ENCODE assay signal across 38 cellular contexts in genomic region chr4:107253579-107254068, GRCh38.
"Had no signal": no experiment of that assay in that cellular context is flagged by ENCODE, and none has a peak within 500 bp of the region (broad histone marks: within the 10 kb centered on the region; RNA-seq: fewer than 3 reads in every experiment).

No MANE protein-coding gene starts in this region.

- H3K27ac ChIP-seq: ascending aorta, cardiac muscle cell, WERI-Rb-1 had no signal

- H3K4me3 Mint-ChIP-seq: activated CD4-positive, alpha-beta memory T cell treated with anti-CD3 and anti-CD28 coated beads, Interleukin-2, amount 10 ng/mL, durations not matched to agents 7 days and 5 days; activated CD4-positive, alpha-beta T cell treated with anti-CD3 and anti-CD28 coated beads for 36 hours; activated CD4-positive, alpha-beta T cell treated with anti-CD3 and anti-CD28 coated beads, Interleukin-2, amount 10 ng/mL, durations not matched to agents 7 days and 5 days; activated CD8-positive, alpha-beta memory T cell treated with anti-CD3 and anti-CD28 coated beads, Interleukin-2, amount 10 ng/mL, durations not matched to agents 7 days and 5 days; activated CD8-positive, alpha-beta T cell treated with anti-CD3 and anti-CD28 coated beads, Interleukin-2, amount 10 ng/mL, durations not matched to agents 7 days and 5 days; activated naive CD4-positive, alpha-beta T cell treated with anti-CD3 and anti-CD28 coated beads, Interleukin-2, amount 10 ng/mL, durations not matched to agents 7 days and 5 days; activated naive CD4-positive, alpha-beta T cell treated with anti-CD3 and anti-CD28 coated beads, Interleukin-2, amount 50 U/mL, for 24 hours; activated naive CD8-positive, alpha-beta T cell; activated naive CD8-positive, alpha-beta T cell treated with anti-CD3 and anti-CD28 coated beads, Interleukin-2, amount 10 ng/mL, durations not matched to agents 7 days and 5 days; activated naive CD8-positive, alpha-beta T cell treated with anti-CD3 and anti-CD28 coated beads, Interleukin-2, amount 50 U/mL, for 24 hours; activated T-cell treated with anti-CD3 and anti-CD28 coated beads, Interleukin-2, amount 50 U/mL, for 24 hours; brain; central memory CD8-positive, alpha-beta T cell; T-helper 1 cell treated with Interleukin-12 subunit alpha and Interleukin-12 subunit beta and Interleukin-4 antibody, amounts not matched to agents 30 μg/mL and 1 μg/mL, for 36 hours; T-helper 2 cell treated with Interferon-gamma antibody and Interleukin-4, amounts not matched to agents 5 μg/mL and 100 μg/mL, for 36 hours; WTC11 had no signal

- H3K27me3 Mint-ChIP-seq: activated CD4-positive, alpha-beta memory T cell treated with anti-CD3 and anti-CD28 coated beads, Interleukin-2, amount 10 ng/mL, durations not matched to agents 7 days and 5 days; activated CD8-positive, alpha-beta memory T cell treated with anti-CD3 and anti-CD28 coated beads, Interleukin-2, amount 10 ng/mL, durations not matched to agents 7 days and 5 days; activated naive CD4-positive, alpha-beta T cell treated with anti-CD3 and anti-CD28 coated beads, Interleukin-2, amount 10 ng/mL, durations not matched to agents 7 days and 5 days; activated naive CD8-positive, alpha-beta T cell treated with anti-CD3 and anti-CD28 coated beads, Interleukin-2, amount 10 ng/mL, durations not matched to agents 7 days and 5 days; brain; central memory CD8-positive, alpha-beta T cell had no signal

- H3K36me3 ChIP-seq: ascending aorta, cardiac muscle cell, WERI-Rb-1 had no signal

- H3K27me3 ChIP-seq: ascending aorta, cardiac muscle cell had no signal

- ATAC-seq: activated CD4-positive, alpha-beta T cell treated with anti-CD3 and anti-CD28 coated beads for 36 hours; activated CD4-positive, CD25-positive, alpha-beta regulatory T cell treated with anti-CD3 and anti-CD28 coated beads, Interleukin-2, amount 50 U/mL, for 24 hours; activated CD8-positive, alpha-beta memory T cell treated with anti-CD3 and anti-CD28 coated beads, Interleukin-2, amount 10 ng/mL, durations not matched to agents 7 days and 5 days; activated CD8-positive, alpha-beta T cell treated with anti-CD3 and anti-CD28 coated beads, Interleukin-2, amount 10 ng/mL, durations not matched to agents 7 days and 5 days; activated naive CD8-positive, alpha-beta T cell treated with anti-CD3 and anti-CD28 coated beads, Interleukin-2, amount 50 U/mL, for 24 hours; WTC11 had no signal

- H3K36me3 Mint-ChIP-seq: activated CD8-positive, alpha-beta memory T cell treated with anti-CD3 and anti-CD28 coated beads, Interleukin-2, amount 10 ng/mL, durations not matched to agents 7 days and 5 days; activated naive CD4-positive, alpha-beta T cell treated with anti-CD3 and anti-CD28 coated beads, Interleukin-2, amount 10 ng/mL, durations not matched to agents 7 days and 5 days; activated naive CD4-positive, alpha-beta T cell treated with anti-CD3 and anti-CD28 coated beads, Interleukin-2, amount 50 U/mL, for 24 hours; activated naive CD8-positive, alpha-beta T cell; activated naive CD8-positive, alpha-beta T cell treated with anti-CD3 and anti-CD28 coated beads, Interleukin-2, amount 10 ng/mL, durations not matched to agents 7 days and 5 days; brain; WTC11 had no signal

- H3K27ac Mint-ChIP-seq: activated CD4-positive, alpha-beta memory T cell treated with anti-CD3 and anti-CD28 coated beads, Interleukin-2, amount 10 ng/mL, durations not matched to agents 7 days and 5 days; activated CD4-positive, alpha-beta T cell treated with anti-CD3 and anti-CD28 coated beads for 36 hours; activated CD4-positive, alpha-beta T cell treated with anti-CD3 and anti-CD28 coated beads, Interleukin-2, amount 10 ng/mL, durations not matched to agents 7 days and 5 days; activated CD8-positive, alpha-beta memory T cell treated with anti-CD3 and anti-CD28 coated beads, Interleukin-2, amount 10 ng/mL, durations not matched to agents 7 days and 5 days; activated CD8-positive, alpha-beta T cell treated with anti-CD3 and anti-CD28 coated beads, Interleukin-2, amount 10 ng/mL, durations not matched to agents 7 days and 5 days; activated naive CD4-positive, alpha-beta T cell treated with anti-CD3 and anti-CD28 coated beads, Interleukin-2, amount 10 ng/mL, durations not matched to agents 7 days and 5 days; activated naive CD4-positive, alpha-beta T cell treated with anti-CD3 and anti-CD28 coated beads, Interleukin-2, amount 50 U/mL, for 24 hours; activated naive CD8-positive, alpha-beta T cell; activated naive CD8-positive, alpha-beta T cell treated with anti-CD3 and anti-CD28 coated beads, Interleukin-2, amount 10 ng/mL, durations not matched to agents 7 days and 5 days; activated naive CD8-positive, alpha-beta T cell treated with anti-CD3 and anti-CD28 coated beads, Interleukin-2, amount 50 U/mL, for 24 hours; activated T-cell treated with anti-CD3 and anti-CD28 coated beads, Interleukin-2, amount 50 U/mL, for 24 hours; activated T-helper 2 cell treated with anti-CD3 and anti-CD28 coated beads, Interferon-gamma antibody, Interleukin-2, Interleukin-4, amounts not matched to agents 10 μg/mL and 5 μg/mL and 100 μg/mL, durations not matched to agents 14 hours and 24 hours and 36 hours; brain; T-helper 1 cell treated with Interleukin-12 subunit alpha and Interleukin-12 subunit beta and Interleukin-4 antibody, amounts not matched to agents 30 μg/mL and 1 μg/mL, for 36 hours; T-helper 2 cell treated with Interferon-gamma antibody and Interleukin-4, amounts not matched to agents 5 μg/mL and 100 μg/mL, for 36 hours; WTC11 had no signal

- H3K4me3 ChIP-seq: ascending aorta, cardiac muscle cell had no signal

- H3K4me1 Mint-ChIP-seq: activated CD4-positive, alpha-beta memory T cell treated with anti-CD3 and anti-CD28 coated beads, Interleukin-2, amount 10 ng/mL, durations not matched to agents 7 days and 5 days; activated CD4-positive, alpha-beta T cell treated with anti-CD3 and anti-CD28 coated beads for 36 hours; activated CD4-positive, alpha-beta T cell treated with anti-CD3 and anti-CD28 coated beads, Interleukin-2, amount 10 ng/mL, durations not matched to agents 7 days and 5 days; activated CD8-positive, alpha-beta memory T cell treated with anti-CD3 and anti-CD28 coated beads, Interleukin-2, amount 10 ng/mL, durations not matched to agents 7 days and 5 days; activated naive CD4-positive, alpha-beta T cell treated with anti-CD3 and anti-CD28 coated beads, Interleukin-2, amount 10 ng/mL, durations not matched to agents 7 days and 5 days; activated naive CD4-positive, alpha-beta T cell treated with anti-CD3 and anti-CD28 coated beads, Interleukin-2, amount 50 U/mL, for 24 hours; activated naive CD8-positive, alpha-beta T cell treated with anti-CD3 and anti-CD28 coated beads, Interleukin-2, amount 10 ng/mL, durations not matched to agents 7 days and 5 days; activated naive CD8-positive, alpha-beta T cell treated with anti-CD3 and anti-CD28 coated beads, Interleukin-2, amount 50 U/mL, for 24 hours; brain; central memory CD8-positive, alpha-beta T cell had no signal

- H3K4me1 ChIP-seq: ascending aorta had no signal

- H3K9me3 Mint-ChIP-seq: activated CD4-positive, alpha-beta memory T cell treated with anti-CD3 and anti-CD28 coated beads, Interleukin-2, amount 10 ng/mL, durations not matched to agents 7 days and 5 days; activated CD4-positive, alpha-beta T cell treated with anti-CD3 and anti-CD28 coated beads, Interleukin-2, amount 10 ng/mL, durations not matched to agents 7 days and 5 days; activated naive CD4-positive, alpha-beta T cell treated with anti-CD3 and anti-CD28 coated beads, Interleukin-2, amount 10 ng/mL, durations not matched to agents 7 days and 5 days; activated naive CD4-positive, alpha-beta T cell treated with anti-CD3 and anti-CD28 coated beads, Interleukin-2, amount 50 U/mL, for 24 hours; activated naive CD8-positive, alpha-beta T cell treated with anti-CD3 and anti-CD28 coated beads, Interleukin-2, amount 10 ng/mL, durations not matched to agents 7 days and 5 days; activated T-cell treated with anti-CD3 and anti-CD28 coated beads, Interleukin-2, amount 50 U/mL, for 24 hours; activated T-helper 2 cell treated with anti-CD3 and anti-CD28 coated beads, Interferon-gamma antibody, Interleukin-2, Interleukin-4, amounts not matched to agents 10 μg/mL and 5 μg/mL and 100 μg/mL, durations not matched to agents 14 hours and 24 hours and 36 hours; brain; central memory CD8-positive, alpha-beta T cell; T-helper 1 cell treated with Interleukin-12 subunit alpha and Interleukin-12 subunit beta and Interleukin-4 antibody, amounts not matched to agents 30 μg/mL and 1 μg/mL, for 36 hours; T-helper 2 cell treated with Interferon-gamma antibody and Interleukin-4, amounts not matched to agents 5 μg/mL and 100 μg/mL, for 36 hours; WTC11 had no signal

- H3K9me3 ChIP-seq: ascending aorta had no signal

- DNase-seq: activated CD4-positive, alpha-beta memory T cell treated with anti-CD3 and anti-CD28 coated beads, Interleukin-2, amount 10 ng/mL, durations not matched to agents 7 days and 5 days; activated CD4-positive, alpha-beta T cell treated with anti-CD3 and anti-CD28 coated beads for 1 hour; activated CD4-positive, alpha-beta T cell treated with anti-CD3 and anti-CD28 coated beads for 36 hours; activated CD4-positive, alpha-beta T cell treated with anti-CD3 and anti-CD28 coated beads for 48 hours; activated CD4-positive, alpha-beta T cell treated with anti-CD3 and anti-CD28 coated beads, Interleukin-2, amount 10 ng/mL, durations not matched to agents 7 days and 5 days; activated CD4-positive, alpha-beta T cell treated with anti-CD3 and anti-CD28 coated beads, Interleukin-2, amount 50 U/mL, for 48 hours; activated CD4-positive, CD25-positive, alpha-beta regulatory T cell; activated CD8-positive, alpha-beta memory T cell treated with anti-CD3 and anti-CD28 coated beads for 24 hours; activated CD8-positive, alpha-beta memory T cell treated with anti-CD3 and anti-CD28 coated beads, Interleukin-2, amount 10 ng/mL, durations not matched to agents 7 days and 5 days; activated CD8-positive, alpha-beta memory T cell treated with anti-CD3 and anti-CD28 coated beads, Interleukin-2, amount 50 U/mL, for 48 hours; activated CD8-positive, alpha-beta T cell treated with anti-CD3 and anti-CD28 coated beads, Interleukin-2, amount 10 ng/mL, durations not matched to agents 7 days and 5 days; activated effector memory CD4-positive, alpha-beta T cell treated with Interleukin-2 at 50 U/mL for 16 hours; activated gamma-delta T cell; activated naive CD4-positive, alpha-beta T cell treated with anti-CD3 and anti-CD28 coated beads, Interleukin-2, amount 10 ng/mL, durations not matched to agents 7 days and 5 days; activated naive CD4-positive, alpha-beta T cell treated with Interleukin-2 at 50 U/mL for 16 hours; activated naive CD8-positive, alpha-beta T cell treated with anti-CD3 and anti-CD28 coated beads, Interleukin-2, amount 10 ng/mL, durations not matched to agents 7 days and 5 days; activated naive CD8-positive, alpha-beta T cell treated with anti-CD3 and anti-CD28 coated beads, Interleukin-2, amount 50 U/mL, for 24 hours; activated T-cell treated with anti-CD3 and anti-CD28 coated beads, Interleukin-2, amount 50 U/mL, for 24 hours; activated T-cell treated with anti-CD3 and anti-CD28 coated beads, Interleukin-2, amount 50 U/mL, for 48 hours; amygdala; anterior cingulate cortex; caudate nucleus; cerebellar nuclear complex; T-helper 1 cell; T-helper 2 cell; T-helper 9 cell; WERI-Rb-1 had no signal
